ENCODE assay signal across 9 cellular contexts in genomic region chr15:43104426-43104825, GRCh38. TPM values are rescaled to one million over a fixed set of nuclear protein-coding genes. Genes with fewer than 3 reads are reported as not detected.
A peak's percentile ranks its signal among the peaks of the same experiment; 100 is the strongest.
DNase-seq lines count a peak whose midpoint lies in the region; ATAC-seq, FAIRE-seq and TF ChIP-seq lines count a peak whose summit lies in the region.
"Had no signal": no experiment of that assay in that cellular context is flagged by ENCODE, and none has a peak within 500 bp of the region (broad histone marks: within the 10 kb centered on the region; RNA-seq: fewer than 3 reads in every experiment).

No MANE protein-coding gene starts in this region.

- DNase-seq in GM12864 (ENCODE audit: low read depth) (no peak), Panc1 (ENCODE audit: low read depth, low spot score) (no peak), endothelial cell of umbilical vein (ENCODE audit: low read depth, low spot score) (no peak), progenitor cell of endocrine pancreas (ENCODE audit: low spot score, unreplicated experiment) (no peak), NCI-H2171 (lab: John Stamatoyannopoulos, UW) (no peak), omental fat pad (ENCODE audit: low spot score) (no peak)
- DNase-seq in activated effector memory CD4-positive, alpha-beta T cell treated with anti-CD3 and anti-CD28 coated beads, Interleukin-2, amount 50 U/mL, for 16 hours: no peak
- DNase-seq: left ventricle myocardium superior had no signal

- BruUV-seq in Panc1 (replicated peaks; lab: Mats Ljungman, UMichigan) (no TSS peak), endothelial cell of umbilical vein (replicated peaks; lab: Mats Ljungman, UMichigan) (no TSS peak)

- no peak for TF ChIP-seq POLR2A in endothelial cell of umbilical vein (IDR thresholded peaks at IDR 0.05; ENCODE audit: low read depth, low read length)

- in situ Hi-C loops in Panc1 (cut with HindIII; ENCODE audit: low pct_unique_long_range_greater_than_20kb, low sequenced_read_pairs): no loop called here

- CTCF ChIA-PET in Panc1 (lab: Charles Lee) (interaction anchor here (0.6 kb wide), 1 partner anchor 101 kb away, joined by 4 read pairs; no protein-coding TSS in a partner anchor), endothelial cell of umbilical vein (lab: Charles Lee) (interaction anchor here (0.7 to 1.5 kb wide), 4 partner anchors 11 to 100 kb away, joined by 3 to 5 read pairs (median 3); no protein-coding TSS in a partner anchor)

- H3K27me3 ChIP-seq in Panc1 (ENCODE audit: control insufficient read depth, insufficient read depth, low read length): no peaks in the 10 kb centered on the region
- no peaks in the 10 kb centered on the region for H3K27me3 ChIP-seq in endothelial cell of umbilical vein (ENCODE audit: control insufficient read depth in 2 of 2, insufficient read depth in 2 of 2, low read length in 2 of 2)

- no peak overlapping the region for H2AFZ ChIP-seq in endothelial cell of umbilical vein (ENCODE audit: low read depth, low read length)

- dilution Hi-C loops in endothelial cell of umbilical vein (cut with MboI; ENCODE audit: extremely low pct_ligation_motif_present, low sequenced_read_pairs): no loop called here

- no peaks in the 10 kb centered on the region for H3K9me3 Mint-ChIP-seq in progenitor cell of endocrine pancreas (ENCODE audit: low read depth)

- peak overlapping the region; percentile 0 for H3K4me2 ChIP-seq in endothelial cell of umbilical vein (ENCODE audit: insufficient read depth, low read length)

- H3K27ac ChIP-seq in Panc1 (ENCODE audit: low read length) (peak overlapping the region; percentile 3; the same call in 1 of the 2 replicates), endothelial cell of umbilical vein (ENCODE audit: insufficient read depth, low read depth, low read length) (no peak overlapping the region)

- no peaks in the 10 kb centered on the region for H3K9me3 ChIP-seq in Panc1 (ENCODE audit: control insufficient read depth, insufficient read depth, low read depth, low read length)
- no peaks in the 10 kb centered on the region for H3K9me3 ChIP-seq in endothelial cell of umbilical vein (replicated peaks; ENCODE audit: control insufficient read depth, insufficient read depth, low read length)

- intact Hi-C loops in Panc1 (cut with micrococcal nuclease; ENCODE audit: unreplicated experiment): no loop called here
- intact Hi-C loops in endothelial cell of umbilical vein (cut with micrococcal nuclease): loop anchor here (10.0 kb wide), 1 partner anchor 1180 kb away; the partner anchor contains the start of gene GOLM2

- H3K4me1 ChIP-seq in Panc1 (ENCODE audit: control insufficient read depth, insufficient read depth, low read length) (peaks cover 13% of the 10 kb centered on the region), endothelial cell of umbilical vein (ENCODE audit: control insufficient read depth, extremely low read depth, insufficient read depth, low read length) (peaks cover 23% of the 10 kb centered on the region)

- peak overlapping the region; percentile 23 for H3K27ac Mint-ChIP-seq in progenitor cell of endocrine pancreas

- H3K36me3 ChIP-seq in Panc1 (ENCODE audit: control insufficient read depth, insufficient read depth, low read length) (no peaks in the 10 kb centered on the region; the same call in 1 of the 2 replicates), endothelial cell of umbilical vein (ENCODE audit: control insufficient read depth in 2 of 2, extremely low read depth in 1 of 2, insufficient read depth in 2 of 2, low read length in 2 of 2) (peaks cover 0 to 6% of the 10 kb centered on the region in 2 experiments)

- H3K36me3 Mint-ChIP-seq in progenitor cell of endocrine pancreas (ENCODE audit: insufficient read depth): peaks cover 22% of the 10 kb centered on the region

- peak overlapping the region; percentile 51 for H3K4me3 Mint-ChIP-seq in progenitor cell of endocrine pancreas (ENCODE audit: low read depth)

- peaks cover 53% of the 10 kb centered on the region for H3K79me2 ChIP-seq in endothelial cell of umbilical vein (ENCODE audit: control insufficient read depth, insufficient read depth, low read length)

- no peak overlapping the region for H3K9ac ChIP-seq in endothelial cell of umbilical vein (replicated peaks; ENCODE audit: extremely low read depth, insufficient read depth, low read length)

- peaks cover 14% of the 10 kb centered on the region for H3K4me1 Mint-ChIP-seq in progenitor cell of endocrine pancreas (ENCODE audit: low read depth)

- H4K20me1 ChIP-seq in endothelial cell of umbilical vein (replicated peaks; ENCODE audit: control insufficient read depth, extremely low read depth, insufficient read depth, low read length): no peaks in the 10 kb centered on the region

- no peaks in the 10 kb centered on the region for H3K9me1 ChIP-seq in endothelial cell of umbilical vein (replicated peaks; ENCODE audit: control insufficient read depth, extremely low read depth, insufficient read depth, low read length)

- no peak for FAIRE-seq in endothelial cell of umbilical vein (lab: Jason Lieb, UNC)

- H3K4me3 ChIP-seq in GM12864 (ENCODE audit: low read depth, low read length): peak overlapping the region; percentile 81; the same call in 1 of the 2 replicates
- H3K4me3 ChIP-seq in Panc1 (ENCODE audit: low read depth in 2 of 2, low read length in 2 of 2): peak overlapping the region; percentile 85 to 88
- H3K4me3 ChIP-seq in endothelial cell of umbilical vein (replicated peaks in 1 of 3; ENCODE audit: insufficient read depth in 1 of 3, low read depth in 1 of 3, low read length in 3 of 3): no peak overlapping the region

- peaks cover 7% of the 10 kb centered on the region for H3K27me3 Mint-ChIP-seq in progenitor cell of endocrine pancreas

- TF ChIP-seq CTCF in GM12864 (IDR thresholded peaks at IDR 0.05; ENCODE audit: low read depth, low read length, missing control alignments) (no peak), Panc1 (IDR thresholded peaks at IDR 0.05) (no peak), endothelial cell of umbilical vein (IDR thresholded peaks at IDR 0.05; ENCODE audit: extremely low read depth in 1 of 2, insufficient read depth in 1 of 2, low read depth in 1 of 2, low read length in 2 of 2) (no peak), progenitor cell of endocrine pancreas (IDR thresholded peaks at IDR 0.05; ENCODE audit: unreplicated experiment) (no peak), omental fat pad (IDR thresholded peaks at IDR 0.05) (no peak)

- POLR2A ChIA-PET in Panc1 (lab: Charles Lee) (no interaction called here), endothelial cell of umbilical vein (lab: Charles Lee) (no interaction called here)

- ATAC-seq in Panc1 (no peak), GM19324 (IDR thresholded peaks at IDR 0.05; ENCODE audit: low FRiP score, unreplicated experiment) (no peak), omental fat pad (ENCODE audit: low FRiP score) (no peak)
- ATAC-seq: left ventricle myocardium superior had no signal

TF ChIP-seq in endothelial cell of umbilical vein, 7 proteins besides CTCF, POLR2A, EP300 and RAD21:
- TF ChIP-seq FOS (IDR thresholded peaks at IDR 0.05; ENCODE audit: borderline replicate concordance, insufficient read depth, low read length) (no peak), GATA2 (IDR thresholded peaks at IDR 0.05; ENCODE audit: insufficient read depth, insufficient read length, low read depth, low read length) (no peak), JUN (IDR thresholded peaks at IDR 0.05; ENCODE audit: borderline replicate concordance, insufficient read depth, insufficient read length, low read depth) (no peak), MYC (IDR thresholded peaks at IDR 0.05; ENCODE audit: low read depth, low read length) (no peak), EZH2 (IDR thresholded peaks at IDR 0.05; ENCODE audit: borderline replicate concordance, low read depth, low read length, severe bottlenecking) (no peak), POLR2AphosphoS5 (IDR thresholded peaks at IDR 0.05; ENCODE audit: insufficient read depth, low read depth, low read length) (no peak)
- TF ChIP-seq, protein P1, sequence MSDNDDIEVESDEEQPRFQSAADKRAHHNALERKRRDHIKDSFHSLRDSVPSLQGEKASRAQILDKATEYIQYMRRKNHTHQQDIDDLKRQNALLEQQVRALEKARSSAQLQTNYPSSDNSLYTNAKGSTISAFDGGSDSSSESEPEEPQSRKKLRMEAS (IDR thresholded peaks at IDR 0.05; ENCODE audit: insufficient read depth, insufficient read length): no peak
TF ChIP-seq in endothelial cell of umbilical vein: peak in this region for 0.

RNA-seq across cellular contexts. Expression of gene UBR1, which starts 1.4 kb away (rescaled TPM):
- total RNA-seq in Panc1 (2021; ENCODE audit: unreplicated experiment) (23.2 TPM), endothelial cell of umbilical vein (26.9 and 28.8 TPM in 2 replicates), progenitor cell of endocrine pancreas (38.1 and 39.1 TPM in 2 replicates), omental fat pad (10 to 100 TPM; 37.3 to 45.7 (median 43.5) TPM)
- 11.3 TPM for polyA plus RNA-seq in Panc1 (2012; ENCODE audit: insufficient read length)
- polyA plus RNA-seq in endothelial cell of umbilical vein: 3.9 and 5.3 TPM in 2 replicates
- 4.3 and 4.9 TPM in 2 replicates for polyA plus RNA-seq in endothelial cell of umbilical vein (2011; cell fraction: cytosol; rRNA removed)
- polyA plus RNA-seq in endothelial cell of umbilical vein (2011; cell fraction: nucleus; rRNA removed): 15.2 and 19.9 TPM in 2 replicates
- 10.5 and 15.7 TPM in 2 replicates for polyA plus RNA-seq in endothelial cell of umbilical vein (2012)
- polyA minus RNA-seq in endothelial cell of umbilical vein: 22.8 and 27.2 TPM in 2 replicates
- polyA minus RNA-seq in endothelial cell of umbilical vein (2011; cell fraction: cytosol; rRNA and poly(A)+ RNA removed): 16.5 TPM
- polyA minus RNA-seq in endothelial cell of umbilical vein (2011; cell fraction: nucleus; rRNA and poly(A)+ RNA removed): 52.0 and 62.5 TPM in 2 replicates

RNA-seq across cellular contexts. Expression of gene TMEM62, which starts 29.0 kb away (rescaled TPM):
- total RNA-seq in Panc1 (2021; ENCODE audit: unreplicated experiment) (20.4 TPM), endothelial cell of umbilical vein (17.6 and 22.2 TPM in 2 replicates), progenitor cell of endocrine pancreas (28.9 and 30.2 TPM in 2 replicates), omental fat pad (10 to 100 TPM; 16.6 to 32.9 (median 21.0) TPM)
- 11.4 TPM for polyA plus RNA-seq in Panc1 (2012; ENCODE audit: insufficient read length)
- polyA plus RNA-seq in endothelial cell of umbilical vein: 9.1 and 10.4 TPM in 2 replicates
- polyA plus RNA-seq in endothelial cell of umbilical vein (2011; cell fraction: cytosol; rRNA removed): 5.7 and 6.0 TPM in 2 replicates
- polyA plus RNA-seq in endothelial cell of umbilical vein (2011; cell fraction: nucleus; rRNA removed): 23.9 and 32.2 TPM in 2 replicates
- polyA plus RNA-seq in endothelial cell of umbilical vein (2012): 4.9 and 8.2 TPM in 2 replicates
- polyA minus RNA-seq in endothelial cell of umbilical vein: 8.4 and 8.6 TPM in 2 replicates
- 10.0 TPM for polyA minus RNA-seq in endothelial cell of umbilical vein (2011; cell fraction: cytosol; rRNA and poly(A)+ RNA removed)
- 15.8 and 18.6 TPM in 2 replicates for polyA minus RNA-seq in endothelial cell of umbilical vein (2011; cell fraction: nucleus; rRNA and poly(A)+ RNA removed)

Comparison
In these comparisons a context has a peak if more than half of its experiments do, and no peak if none do; other contexts are left out.
1. H3K4me3 ChIP-seq: peak in GM12864 (single experiment) and Panc1 (2 of 2); none in endothelial cell of umbilical vein (0 of 3).